In genomic region chr7:116650436-116650835, GRCh38 we compare ENCODE assay signal across 8 cellular contexts. TPM values are rescaled to one million over a fixed set of nuclear protein-coding genes. Genes with fewer than 3 reads are reported as not detected.
"Had no signal": no experiment of that assay in that cellular context is flagged by ENCODE, and none has a peak within 500 bp of the region (broad histone marks: within the 10 kb centered on the region; RNA-seq: fewer than 3 reads in every experiment).

No MANE protein-coding gene starts in this region.

- H3K27ac ChIP-seq: HL-60, KMS-11 had no signal

- H3K4me2 ChIP-seq: KMS-11 had no signal

- H3K4me3 ChIP-seq: K562 had no signal

- DNase-seq: IMR-90, KBM-7, KG1 had no signal

- ATAC-seq: HepG2, K562 had no signal

- H3K9ac ChIP-seq: KMS-11 had no signal

RNA-seq across cellular contexts. Expression of gene MET, which starts 21.6 kb away (rescaled TPM):
- polyA plus RNA-seq: IgD-negative memory B cell had no signal
